Comparison of ENCODE assay signal across 17 cellular contexts in the genomic region with DNA sequence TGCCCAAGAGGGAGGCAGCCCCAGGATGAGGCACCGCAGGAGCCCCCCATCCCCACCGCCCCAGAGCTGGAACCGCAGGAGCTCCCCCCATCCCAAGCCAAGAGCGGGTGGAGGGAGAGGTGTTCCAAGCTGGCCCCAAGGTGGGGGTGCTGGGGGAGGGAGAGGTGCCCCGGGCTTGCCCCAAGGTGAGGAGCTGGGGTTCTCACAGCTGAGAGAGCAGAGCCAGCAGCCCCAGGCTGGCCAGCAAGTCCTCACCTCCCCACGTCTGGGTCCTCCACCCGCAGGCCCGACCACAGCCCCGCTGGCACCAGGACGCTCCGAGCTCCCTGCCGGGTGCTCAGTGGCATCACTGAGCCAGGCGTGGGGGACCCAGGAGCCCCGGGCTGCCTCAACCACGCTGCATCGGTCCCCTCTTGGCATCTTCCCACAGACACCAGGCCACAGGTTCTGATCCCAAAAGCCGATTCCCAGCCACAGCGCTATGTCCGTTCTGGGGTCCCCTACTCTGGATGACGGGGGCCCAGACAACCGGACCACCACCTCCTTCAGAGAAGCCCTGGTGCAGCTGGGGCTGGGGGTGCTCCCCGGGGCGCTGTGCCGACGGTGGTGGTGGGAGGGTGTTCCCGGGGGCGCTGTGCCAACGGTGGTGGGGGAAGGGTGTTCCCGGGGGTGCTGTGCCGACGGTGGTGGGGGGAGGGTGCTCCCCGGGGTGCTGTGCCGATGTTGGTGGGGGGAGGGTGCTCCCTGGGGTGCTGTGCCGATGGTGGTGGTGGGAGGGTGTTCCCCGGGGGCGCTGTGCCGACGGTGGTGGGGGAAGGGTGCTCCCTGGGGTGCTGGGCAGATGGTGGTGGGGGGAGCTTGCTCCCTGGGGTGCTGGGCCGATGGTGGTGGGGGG. TPM values are rescaled to one million over a fixed set of nuclear protein-coding genes. Genes with fewer than 3 reads are reported as not detected.
A peak's percentile ranks its signal among the peaks of the same experiment; 100 is the strongest.
DNase-seq lines count a peak whose midpoint lies in the region; ATAC-seq, FAIRE-seq and TF ChIP-seq lines count a peak whose summit lies in the region.
"Had no signal": no experiment of that assay in that cellular context is flagged by ENCODE, and none has a peak within 500 bp of the region (broad histone marks: within the 10 kb centered on the region; RNA-seq: fewer than 3 reads in every experiment).

No MANE protein-coding gene starts in this region.

- H2BK120ac ChIP-seq in neuronal stem cell (ENCODE audit: low read depth, low read length) = no peak overlapping the region

- H3K18ac ChIP-seq in neuronal stem cell (ENCODE audit: low read length) = no peak overlapping the region

- H2AK5ac ChIP-seq in neuronal stem cell (ENCODE audit: low read depth, low read length) = peak overlapping the region; percentile 32

- DNase-seq in left cardiac atrium (peak; percentile 17), left ventricle myocardium inferior (no peak), K562 (ENCODE audit: extremely low read depth in 1 of 4, low spot score in 3 of 4) (no peak), neuronal stem cell (ENCODE audit: low spot score) (no peak), NCI-H2107 (lab: John Stamatoyannopoulos, UW) (no peak)
- DNase-seq: CD4-positive, CD25-positive, alpha-beta regulatory T cell; DMS79; Karpas-422; NCI-H187; NCI-H446 treated with DMSO at 0.1 percent for 48 hours; NCI-H526 treated with DMSO at 0.1 percent for 48 hours; OCI-M1 had no signal

- H3K27ac ChIP-seq in left ventricle myocardium inferior (replicated peaks) (no peak overlapping the region), K562 (ENCODE audit: extremely low read depth, low read depth, low read length) (no peak overlapping the region), neuronal stem cell (replicated peaks; ENCODE audit: low read length) (no peak overlapping the region)
- H3K27ac ChIP-seq: A549 had no signal

- TF ChIP-seq RAD21 in K562 (CRISPR knock-in tag; conservative IDR thresholded peaks at IDR 0.05 in 1 of 2, IDR thresholded peaks at IDR 0.05 in 1 of 2) = no peak

- in situ Hi-C loops in K562 (cut with MboI) = no loop called here

- H3K27me3 ChIP-seq in left ventricle myocardium inferior (ENCODE audit: low read depth) (no peaks in the 10 kb centered on the region), K562 (ENCODE audit: control insufficient read depth in 2 of 2, insufficient read depth in 2 of 2, low read length in 2 of 2) (peaks cover 6 to 50% of the 10 kb centered on the region in 2 experiments; a peak in 3 of 5 replicates), neuronal stem cell (ENCODE audit: control insufficient read depth in 3 of 3, insufficient read depth in 3 of 3, low read depth in 1 of 3, low read length in 3 of 3) (no peaks in the 10 kb centered on the region)

- H3K9me1 ChIP-seq in K562 (ENCODE audit: control insufficient read depth, insufficient read depth, low read length) = no peaks in the 10 kb centered on the region

- H3K9ac ChIP-seq in K562 (ENCODE audit: insufficient read depth in 1 of 2, low read depth in 2 of 2, low read length in 2 of 2) (no peak overlapping the region), neuronal stem cell (ENCODE audit: low read depth, low read length, poor library complexity) (no peak overlapping the region)

- no peaks in the 10 kb centered on the region for H4K20me1 ChIP-seq in K562 (replicated peaks; ENCODE audit: control insufficient read depth, insufficient read depth, low read length)

- no peak overlapping the region for H4K8ac ChIP-seq in neuronal stem cell (ENCODE audit: low read depth, low read length)

- no peak overlapping the region for H3K4me2 ChIP-seq in K562 (ENCODE audit: insufficient read depth, low read length)
- no peak overlapping the region for H3K4me2 ChIP-seq in neuronal stem cell (ENCODE audit: insufficient read depth, low read length, poor library complexity, severe bottlenecking)
- H3K4me2 ChIP-seq: A549 had no signal

- ATAC-seq in left cardiac atrium (no peak), K562 (no peak), GM18519 (IDR thresholded peaks at IDR 0.05; ENCODE audit: low FRiP score, unreplicated experiment) (no peak), GM19463 (IDR thresholded peaks at IDR 0.05; ENCODE audit: unreplicated experiment) (no peak)

- peaks cover 27% of the 10 kb centered on the region for H3K36me3 ChIP-seq in left ventricle myocardium inferior
- H3K36me3 ChIP-seq in K562 (ENCODE audit: control insufficient read depth, insufficient read depth, low read length) = no peaks in the 10 kb centered on the region
- peaks cover 0 to 9% of the 10 kb centered on the region in 2 donors for H3K36me3 ChIP-seq in neuronal stem cell (replicated peaks in 1 of 2; ENCODE audit: control insufficient read depth in 2 of 2, insufficient read depth in 2 of 2, low read length in 2 of 2)

- intact Hi-C loops in left cardiac atrium (cut with DNase I) = no loop called here
- intact Hi-C loops in left ventricle myocardium inferior (cut with micrococcal nuclease) = no loop called here
- intact Hi-C loops in K562 (cut with micrococcal nuclease) = no loop called here

- peaks cover 4% of the 10 kb centered on the region for H3K4me1 ChIP-seq in left ventricle myocardium inferior
- H3K4me1 ChIP-seq in K562 (replicated peaks in 1 of 2; ENCODE audit: control insufficient read depth in 2 of 2, insufficient read depth in 2 of 2, low read length in 2 of 2) = peaks cover under 1 to 51% of the 10 kb centered on the region in 2 experiments; a peak in 2 of 5 replicates
- H3K4me1 ChIP-seq in neuronal stem cell (ENCODE audit: control insufficient read depth in 2 of 2, insufficient read depth in 1 of 2, low read depth in 1 of 2, low read length in 2 of 2) = peaks cover 8 to 9% of the 10 kb centered on the region in 2 donors

- CTCF ChIA-PET in K562 (lab: Yijun Ruan, JAX; ENCODE audit: low intra/inter-chr PET ratio) = no interaction called here

- peak overlapping the region; percentile 34 for H3K23ac ChIP-seq in neuronal stem cell (ENCODE audit: low read depth, low read length, poor library complexity)

- FAIRE-seq in K562 (lab: Jason Lieb, UNC) = no peak
- FAIRE-seq: A549, HTR-8/SVneo, RCC 7860 had no signal

- 35% methylated on average over 19 of the region's 39 CpGs for WGBS in K562 (ENCODE audit: insufficient coverage, low coverage, missing lambda C conversion rate)
- no CpG with 5 or more reads among the region's 39 CpGs for WGBS in neuronal stem cell (ENCODE audit: extremely low coverage in 2 of 2, insufficient read length in 2 of 2, insufficient replicate concordance in 1 of 2), 2 donors

- H3K9me3 ChIP-seq in left ventricle myocardium inferior (replicated peaks) (no peaks in the 10 kb centered on the region), K562 (replicated peaks; ENCODE audit: control insufficient read depth, insufficient read depth, low read depth, low read length) (peaks cover 10% of the 10 kb centered on the region), neuronal stem cell (replicated peaks in 1 of 2; ENCODE audit: control insufficient read depth in 2 of 2, insufficient read depth in 1 of 2, low read depth in 1 of 2, low read length in 2 of 2) (peaks cover 0 to 10% of the 10 kb centered on the region in 2 donors)
- H3K9me3 ChIP-seq: A549 had no signal

- no peak for TF ChIP-seq POLR2A in K562 (conservative IDR thresholded peaks at IDR 0.05)

- POLR2A ChIA-PET in K562 (lab: Yijun Ruan, JAX) = no interaction called here

- H3K79me2 ChIP-seq in K562 (ENCODE audit: control insufficient read depth, insufficient read depth, low read length) = no peaks in the 10 kb centered on the region

- no peak for TF ChIP-seq CTCF in left ventricle myocardium inferior (IDR thresholded peaks at IDR 0.05; ENCODE audit: borderline replicate concordance)
- TF ChIP-seq CTCF in K562 (IDR thresholded peaks at IDR 0.05 in 2 of 3, conservative IDR thresholded peaks at IDR 0.05 in 1 of 3; ENCODE audit: insufficient read depth in 2 of 3, low read depth in 1 of 3, low read length in 3 of 3) = no peak

- TF ChIP-seq EP300 in K562 (IDR thresholded peaks at IDR 0.05; ENCODE audit: low read length) = no peak

- H3K79me1 ChIP-seq in neuronal stem cell (ENCODE audit: low read depth, low read length) = peaks cover 6% of the 10 kb centered on the region

- no peak overlapping the region for H3K14ac ChIP-seq in neuronal stem cell (ENCODE audit: low read length)

- H2AFZ ChIP-seq in K562 (ENCODE audit: low read depth, low read length) (no peak overlapping the region), neuronal stem cell (ENCODE audit: low read length) (no peak overlapping the region)

- no peak overlapping the region for H4K91ac ChIP-seq in neuronal stem cell (ENCODE audit: low read depth, low read length, poor library complexity)

- H3K4ac ChIP-seq in neuronal stem cell (ENCODE audit: low read length) = no peak overlapping the region

- no peak overlapping the region for H2BK15ac ChIP-seq in neuronal stem cell (ENCODE audit: low read length)

- BruUV-seq in K562 (replicated peaks; lab: Mats Ljungman, UMichigan) = no TSS peak

- no peak overlapping the region for H2BK5ac ChIP-seq in neuronal stem cell (ENCODE audit: low read length)

- H2BK12ac ChIP-seq in neuronal stem cell (ENCODE audit: low read length) = no peak overlapping the region

- no peak overlapping the region for H3K4me3 ChIP-seq in left ventricle myocardium inferior
- no peak overlapping the region for H3K4me3 ChIP-seq in K562
- no peak overlapping the region for H3K4me3 ChIP-seq in neuronal stem cell (ENCODE audit: low read length in 2 of 2)
- H3K4me3 ChIP-seq: A549 had no signal

RNA-seq across cellular contexts. Expression of a gene that starts 15.4 kb away (rescaled TPM):
- 10 to 100 TPM; 40.1 to 47.3 TPM for total RNA-seq in left cardiac atrium
- 41.4 TPM for total RNA-seq in left ventricle myocardium inferior
- 83.1 and 109 TPM in 2 replicates for total RNA-seq in K562 (2011; cell fraction: chromatin; rRNA removed; ENCODE audit: low replicate concordance)
- total RNA-seq in K562 (2011; cell fraction: nucleolus; rRNA removed) = 50.1 and 60.7 TPM in 2 replicates
- total RNA-seq in K562 (2011; cell fraction: nucleoplasm; rRNA removed) = 83.7 and 86.3 TPM in 2 replicates
- total RNA-seq in K562 (2014; rRNA removed) = 30.6 and 36.8 TPM in 2 replicates
- 27.9 and 30.0 TPM in 2 replicates for total RNA-seq in K562 (2014; rRNA removed; fragmentation: Illumina TruSeq; extraction: Trizol)
- 35.2 and 35.9 TPM in 2 replicates for total RNA-seq in K562 (2015; rRNA removed; fragmentation: Illumina TruSeq; extraction: Trizol)
- total RNA-seq in K562 (2021) = 35.8 and 38.3 TPM in 2 replicates
- 74.4 and 75.8 TPM in 2 replicates for polyA plus RNA-seq in K562 (2011; rRNA removed)
- 58.3 and 60.5 TPM in 2 replicates for polyA plus RNA-seq in K562 (2011; cell fraction: cytosol; rRNA removed)
- polyA plus RNA-seq in K562 (2011; cell fraction: nucleus; rRNA removed) = 106 and 133 TPM in 2 replicates
- 38.1 and 40.3 TPM in 2 replicates for polyA plus RNA-seq in K562 (2012)
- 39.2 and 40.0 TPM in 2 replicates for polyA plus RNA-seq in K562 (2014; fragmentation: Illumina TruSeq; extraction: Trizol)
- polyA plus RNA-seq in K562 (2014; fragmentation: Nextera tagmentation; extraction: Ambion mirVana) = 1 to 10 TPM in 1 of 2 experiments, under 1 TPM in 1; 0.72 to 1.9 TPM
- 43.1 and 46.1 TPM in 2 replicates for polyA plus RNA-seq in K562 (2014; rRNA removed)
- 37.0 and 42.6 TPM in 2 replicates for polyA minus RNA-seq in K562 (2011; rRNA and poly(A)+ RNA removed)
- polyA minus RNA-seq in K562 (2011; cell fraction: cytosol; rRNA and poly(A)+ RNA removed) = 28.9 and 36.0 TPM in 2 replicates
- polyA minus RNA-seq in K562 (2011; cell fraction: nucleus; rRNA and poly(A)+ RNA removed) = 29.6 and 30.9 TPM in 2 replicates
- 67.8 TPM for polyA plus RNA-seq in neuronal stem cell (2013, experiment 1 of 2)
- 69.8 TPM for polyA plus RNA-seq in neuronal stem cell (2013, experiment 2 of 2)

RNA-seq across cellular contexts. Expression of a gene that starts 34.9 kb away (rescaled TPM):
- 10 to 100 TPM; 12.8 to 16.7 TPM for total RNA-seq in left cardiac atrium
- 22.4 TPM for total RNA-seq in left ventricle myocardium inferior
- total RNA-seq in K562 (2011; cell fraction: chromatin; rRNA removed; ENCODE audit: low replicate concordance) = 4.8 and 7.6 TPM in 2 replicates
- 3.3 and 3.8 TPM in 2 replicates for total RNA-seq in K562 (2011; cell fraction: nucleolus; rRNA removed)
- total RNA-seq in K562 (2011; cell fraction: nucleoplasm; rRNA removed) = 1.7 and 5.0 TPM in 2 replicates
- 2.0 and 6.2 TPM in 2 replicates for total RNA-seq in K562 (2014; rRNA removed)
- total RNA-seq in K562 (2014; rRNA removed; fragmentation: Illumina TruSeq; extraction: Trizol) = 0.99 and 1.1 TPM in 2 replicates
- total RNA-seq in K562 (2015; rRNA removed; fragmentation: Illumina TruSeq; extraction: Trizol) = 0.64 and 1.2 TPM in 2 replicates
- total RNA-seq in K562 (2021) = 3.6 and 3.8 TPM in 2 replicates
- 2.5 and 2.7 TPM in 2 replicates for polyA plus RNA-seq in K562 (2011; rRNA removed)
- polyA plus RNA-seq in K562 (2011; cell fraction: cytosol; rRNA removed) = 4.3 and 9.2 TPM in 2 replicates
- polyA plus RNA-seq in K562 (2011; cell fraction: nucleus; rRNA removed) = 3.6 and 6.3 TPM in 2 replicates
- 3.7 and 4.9 TPM in 2 replicates for polyA plus RNA-seq in K562 (2012)
- polyA plus RNA-seq in K562 (2014; fragmentation: Illumina TruSeq; extraction: Trizol) = 1.4 and 3.2 TPM in 2 replicates
- polyA plus RNA-seq in K562 (2014; fragmentation: Nextera tagmentation; extraction: Ambion mirVana) = under 1 TPM; 0.13 to 0.38 TPM
- 3.2 and 4.6 TPM in 2 replicates for polyA plus RNA-seq in K562 (2014; rRNA removed)
- 0.56 and 0.60 TPM in 2 replicates for polyA minus RNA-seq in K562 (2011; rRNA and poly(A)+ RNA removed)
- polyA minus RNA-seq in K562 (2011; cell fraction: cytosol; rRNA and poly(A)+ RNA removed) = 1.2 and 3.5 TPM in 2 replicates
- 1.9 and 2.1 TPM in 2 replicates for polyA minus RNA-seq in K562 (2011; cell fraction: nucleus; rRNA and poly(A)+ RNA removed)
- polyA plus RNA-seq in neuronal stem cell (2013, experiment 1 of 2) = 9.4 TPM
- polyA plus RNA-seq in neuronal stem cell (2013, experiment 2 of 2) = 10.4 TPM

RNA-seq across cellular contexts. Expression of a gene that starts 52.9 kb away (rescaled TPM):
- total RNA-seq in left cardiac atrium (10 to 100 TPM; 12.1 to 14.5 TPM), left ventricle myocardium inferior (13.6 TPM), K562 (2014; rRNA removed) (26.2 and 29.8 TPM in 2 replicates), K562 (2014; rRNA removed; fragmentation: Illumina TruSeq; extraction: Trizol) (18.0 and 21.1 TPM in 2 replicates), K562 (2015; rRNA removed; fragmentation: Illumina TruSeq; extraction: Trizol) (23.5 and 24.9 TPM in 2 replicates), K562 (2021) (28.1 and 32.1 TPM in 2 replicates)
- total RNA-seq in K562 (2011; cell fraction: chromatin; rRNA removed; ENCODE audit: low replicate concordance) = 33.2 and 69.9 TPM in 2 replicates
- 27.5 and 33.9 TPM in 2 replicates for total RNA-seq in K562 (2011; cell fraction: nucleolus; rRNA removed)
- total RNA-seq in K562 (2011; cell fraction: nucleoplasm; rRNA removed) = 30.4 and 32.0 TPM in 2 replicates
- polyA plus RNA-seq in K562 (2011; rRNA removed) (21.7 and 25.8 TPM in 2 replicates), K562 (2014; fragmentation: Illumina TruSeq; extraction: Trizol) (31.0 and 34.7 TPM in 2 replicates), K562 (2014; fragmentation: Nextera tagmentation; extraction: Ambion mirVana) (1 to 10 TPM; 2.0 to 4.4 TPM), K562 (2014; rRNA removed) (26.1 and 29.1 TPM in 2 replicates)
- 19.4 and 22.5 TPM in 2 replicates for polyA plus RNA-seq in K562 (2011; cell fraction: cytosol; rRNA removed)
- 25.5 and 28.4 TPM in 2 replicates for polyA plus RNA-seq in K562 (2011; cell fraction: nucleus; rRNA removed)
- polyA plus RNA-seq in K562 (2012) = 44.5 and 51.0 TPM in 2 replicates
- polyA minus RNA-seq in K562 (2011; rRNA and poly(A)+ RNA removed) = 10.9 and 11.3 TPM in 2 replicates
- 10.4 and 15.7 TPM in 2 replicates for polyA minus RNA-seq in K562 (2011; cell fraction: cytosol; rRNA and poly(A)+ RNA removed)
- polyA minus RNA-seq in K562 (2011; cell fraction: nucleus; rRNA and poly(A)+ RNA removed) = 4.4 and 7.1 TPM in 2 replicates
- polyA plus RNA-seq in neuronal stem cell (2013, experiment 1 of 2) = 23.3 TPM
- polyA plus RNA-seq in neuronal stem cell (2013, experiment 2 of 2) = 21.8 TPM
